ENCODE assay signal across 17 cellular contexts in the genomic region with DNA sequence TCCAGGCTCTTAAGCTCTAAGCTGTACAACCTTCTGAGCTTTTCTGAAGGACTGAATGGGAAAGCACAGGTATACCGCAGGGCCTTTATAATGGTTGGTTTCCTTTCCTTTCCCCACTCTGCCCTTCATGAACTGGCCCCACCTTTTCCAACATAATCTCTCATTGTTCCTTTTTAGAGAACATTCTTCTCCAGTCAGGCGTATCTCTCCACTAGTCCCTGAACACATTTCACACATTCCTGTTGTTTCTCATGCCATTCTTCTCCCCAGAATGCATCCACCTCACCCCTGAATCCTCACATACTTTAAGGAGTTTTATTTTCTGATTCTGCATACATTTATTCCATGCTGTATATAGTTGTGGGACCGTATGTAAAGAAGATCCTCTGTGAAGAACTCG.
"Had no signal": no experiment of that assay in that cellular context is flagged by ENCODE, and none has a peak within 500 bp of the region (broad histone marks: within the 10 kb centered on the region; RNA-seq: fewer than 3 reads in every experiment).

No MANE protein-coding gene starts in this region.

- H3K36me3 ChIP-seq: ovary had no signal

- H3K27me3 ChIP-seq: body of pancreas, dorsolateral prefrontal cortex, foreskin keratinocyte, ovary, upper lobe of right lung had no signal

- H3K27ac ChIP-seq: body of pancreas, dorsolateral prefrontal cortex, foreskin keratinocyte, ovary, upper lobe of right lung had no signal

- DNase-seq: activated CD4-positive, alpha-beta T cell treated with anti-CD3 and anti-CD28 coated beads, Interleukin-2, amount 10 ng/mL, durations not matched to agents 24 days and 14 days; activated CD8-positive, alpha-beta T cell treated with anti-CD3 and anti-CD28 coated beads, Interleukin-2, amount 10 ng/mL, durations not matched to agents 7 days and 5 days; activated naive CD4-positive, alpha-beta T cell treated with anti-CD3 and anti-CD28 coated beads, Interleukin-2, amount 10 ng/mL, durations not matched to agents 7 days and 5 days; activated T-cell treated with anti-CD3 and anti-CD28 coated beads, Interleukin-2, amount 50 U/mL, for 4 hours; body of pancreas; dorsolateral prefrontal cortex; foreskin keratinocyte; hypothalamus; kidney; mucosa of descending colon; naive B cell; ovary; stimulated activated CD4-positive, alpha-beta T cell treated with anti-CD3 and anti-CD28 coated beads, Interleukin-4, amount 100 ng/mL, for 4 hours; T1000; upper lobe of right lung had no signal

- H3K4me3 Mint-ChIP-seq: activated CD4-positive, alpha-beta T cell treated with anti-CD3 and anti-CD28 coated beads, Interleukin-2, amount 10 ng/mL, durations not matched to agents 24 days and 14 days; activated CD8-positive, alpha-beta T cell treated with anti-CD3 and anti-CD28 coated beads, Interleukin-2, amount 10 ng/mL, durations not matched to agents 7 days and 5 days; activated naive CD4-positive, alpha-beta T cell treated with anti-CD3 and anti-CD28 coated beads, Interleukin-2, amount 10 ng/mL, durations not matched to agents 7 days and 5 days; activated T-cell treated with anti-CD3 and anti-CD28 coated beads, Interleukin-2, amount 50 U/mL, for 4 hours; memory B cell; stimulated activated memory B cell treated with anti-CD40 and anti-IgM and Interleukin-4, amounts not matched to agents 10 μg/mL and 1 μg/mL and 100 μg/mL, for 72 hours had no signal

- H3K27ac Mint-ChIP-seq: activated CD4-positive, alpha-beta T cell treated with anti-CD3 and anti-CD28 coated beads, Interleukin-2, amount 10 ng/mL, durations not matched to agents 24 days and 14 days; activated CD8-positive, alpha-beta T cell treated with anti-CD3 and anti-CD28 coated beads, Interleukin-2, amount 10 ng/mL, durations not matched to agents 7 days and 5 days; activated naive CD4-positive, alpha-beta T cell treated with anti-CD3 and anti-CD28 coated beads, Interleukin-2, amount 10 ng/mL, durations not matched to agents 7 days and 5 days; memory B cell; stimulated activated memory B cell treated with anti-CD40 and anti-IgM and Interleukin-4, amounts not matched to agents 10 μg/mL and 1 μg/mL and 100 μg/mL, for 72 hours had no signal

- H3K4me3 ChIP-seq: body of pancreas, dorsolateral prefrontal cortex, mucosa of descending colon, ovary, upper lobe of right lung had no signal

- H3K27me3 Mint-ChIP-seq: activated CD4-positive, alpha-beta T cell treated with anti-CD3 and anti-CD28 coated beads, Interleukin-2, amount 10 ng/mL, durations not matched to agents 24 days and 14 days; activated naive CD4-positive, alpha-beta T cell treated with anti-CD3 and anti-CD28 coated beads, Interleukin-2, amount 10 ng/mL, durations not matched to agents 7 days and 5 days; memory B cell; naive B cell; stimulated activated memory B cell treated with anti-CD40 and anti-IgM and Interleukin-4, amounts not matched to agents 10 μg/mL and 1 μg/mL and 100 μg/mL, for 72 hours had no signal

- H3K4me1 ChIP-seq: upper lobe of right lung had no signal

- H3K9me3 ChIP-seq: body of pancreas, mucosa of descending colon, ovary, upper lobe of right lung had no signal

- H3K9me3 Mint-ChIP-seq: activated CD4-positive, alpha-beta T cell treated with anti-CD3 and anti-CD28 coated beads, Interleukin-2, amount 10 ng/mL, durations not matched to agents 24 days and 14 days; activated naive CD4-positive, alpha-beta T cell treated with anti-CD3 and anti-CD28 coated beads, Interleukin-2, amount 10 ng/mL, durations not matched to agents 7 days and 5 days; activated T-cell treated with anti-CD3 and anti-CD28 coated beads, Interleukin-2, amount 50 U/mL, for 4 hours; memory B cell; naive B cell; stimulated activated memory B cell treated with anti-CD40 and anti-IgM and Interleukin-4, amounts not matched to agents 10 μg/mL and 1 μg/mL and 100 μg/mL, for 72 hours had no signal

- H3K4me1 Mint-ChIP-seq: memory B cell; naive B cell; stimulated activated memory B cell treated with anti-CD40 and anti-IgM and Interleukin-4, amounts not matched to agents 10 μg/mL and 1 μg/mL and 100 μg/mL, for 72 hours had no signal
